8 cellular contexts compared by ENCODE assay signal in genomic region chr18:80157708-80158343, GRCh38. TPM values are rescaled to one million over a fixed set of nuclear protein-coding genes. Genes with fewer than 3 reads are reported as not detected.
DNase-seq lines count a peak whose midpoint lies in the region; ATAC-seq, FAIRE-seq and TF ChIP-seq lines count a peak whose summit lies in the region.

No MANE protein-coding gene starts in this region.

- TF ChIP-seq CTCF in LNCaP clone FGC (IDR thresholded peaks at IDR 0.05; ENCODE audit: control insufficient read depth, extremely low read depth, insufficient read depth): peak; percentile 99
- TF ChIP-seq CTCF in GM12878 (IDR thresholded peaks at IDR 0.05 in 2 of 3, conservative IDR thresholded peaks at IDR 0.05 in 1 of 3; ENCODE audit: control insufficient read depth in 2 of 3, extremely low read depth in 1 of 3, insufficient read depth in 1 of 3, low read depth in 3 of 3, low read length in 3 of 3): peak; percentile 85 to 96 (median 86)

- no peaks in the 10 kb centered on the region for H3K36me3 Mint-ChIP-seq in T-helper 2 cell treated with Interferon-gamma antibody and Interleukin-4, amounts not matched to agents 5 μg/mL and 100 μg/mL, for 36 hours (ENCODE audit: low read depth)
- no peaks in the 10 kb centered on the region for H3K36me3 Mint-ChIP-seq in immature natural killer cell

- BruUV-seq in GM12878 (replicated peaks; lab: Mats Ljungman, UMichigan): no TSS peak

- in situ Hi-C loops in GM12878 (cut with MboI): no loop called here

- TF ChIP-seq EP300 in GM12878 (IDR thresholded peaks at IDR 0.05; ENCODE audit: borderline replicate concordance in 1 of 2, control insufficient read depth in 1 of 2, low read depth in 2 of 2, low read length in 2 of 2): no peak

- SMC1A ChIA-PET in GM12878 (lab: Charles Lee; ENCODE audit: uncharacterized antibody, unreplicated experiment): interaction anchor here (0.8 to 2.6 kb wide), 9 partner anchors 11 to 778 kb away, joined by 3 to 19 read pairs (median 4); partner anchors contain the start of genes ADNP2 and PARD6G

- ATAC-seq in GM12878 (peak; percentile 63), GM21381 (IDR thresholded peaks at IDR 0.05; ENCODE audit: unreplicated experiment) (no peak)

- TF ChIP-seq POLR2A in GM12878 (IDR thresholded peaks at IDR 0.05; ENCODE audit: low read depth, low read length): no peak

- no peaks in the 10 kb centered on the region for H4K20me1 ChIP-seq in GM12878 (ENCODE audit: control insufficient read depth, insufficient read depth)

- H3K4me3 ChIP-seq in LNCaP clone FGC (ENCODE audit: low read depth, low read length): no peak overlapping the region
- H3K4me3 ChIP-seq in GM12878: no peak overlapping the region

- H3K79me2 ChIP-seq in GM12878 (ENCODE audit: control insufficient read depth, insufficient read depth, low read length): no peaks in the 10 kb centered on the region

- H3K27me3 ChIP-seq in GM12878 (replicated peaks in 1 of 2; ENCODE audit: control insufficient read depth in 2 of 2, insufficient read depth in 2 of 2, low read length in 1 of 2): no peaks in the 10 kb centered on the region

- peak; percentile 97 for FAIRE-seq in GM12878 (lab: Jason Lieb, UNC)

- no peaks in the 10 kb centered on the region for H3K9me3 Mint-ChIP-seq in T-helper 2 cell treated with Interferon-gamma antibody and Interleukin-4, amounts not matched to agents 5 μg/mL and 100 μg/mL, for 36 hours
- no peaks in the 10 kb centered on the region for H3K9me3 Mint-ChIP-seq in immature natural killer cell

- H3K4me1 Mint-ChIP-seq in T-helper 2 cell treated with Interferon-gamma antibody and Interleukin-4, amounts not matched to agents 5 μg/mL and 100 μg/mL, for 36 hours (ENCODE audit: low read depth): no peaks in the 10 kb centered on the region
- H3K4me1 Mint-ChIP-seq in immature natural killer cell: peaks cover 0 to 2% of the 10 kb centered on the region in 2 donors

- CTCF ChIA-PET in GM12878 (lab: Yijun Ruan, JAX): interaction anchor here (0.7 to 5.8 kb wide), 25 partner anchors 8 to 779 kb away, joined by 3 to 75 read pairs (median 5); no protein-coding TSS in a partner anchor

- intact Hi-C loops in GM12878 (cut with micrococcal nuclease; ENCODE audit: unreplicated experiment): loop anchor here (5.0 kb wide), 1 partner anchor 781 kb away; no protein-coding TSS in a partner anchor

- peaks cover 8% of the 10 kb centered on the region for H3K27me3 Mint-ChIP-seq in T-helper 2 cell treated with Interferon-gamma antibody and Interleukin-4, amounts not matched to agents 5 μg/mL and 100 μg/mL, for 36 hours (ENCODE audit: low read depth)
- H3K27me3 Mint-ChIP-seq in immature natural killer cell (ENCODE audit: low read depth in 3 of 3): peaks cover 4 to 9% (median 6%) of the 10 kb centered on the region in 3 donors

- H3K27ac ChIP-seq in GM12878 (ENCODE audit: control insufficient read depth, insufficient read depth): no peak overlapping the region

- H2AFZ ChIP-seq in GM12878 (ENCODE audit: control insufficient read depth, low read depth, low read length): no peak overlapping the region

- peak; percentile 87 for TF ChIP-seq RAD21 in GM12878 (IDR thresholded peaks at IDR 0.05; ENCODE audit: insufficient read depth, low read depth, low read length)

- POLR2A ChIA-PET in GM12878 (lab: Charles Lee): interaction anchor here (0.6 kb wide), 1 partner anchor 172 kb away, joined by 4 read pairs; no protein-coding TSS in a partner anchor

- H3K9me3 ChIP-seq in GM12878 (replicated peaks; ENCODE audit: control insufficient read depth, insufficient read depth, low read length): no peaks in the 10 kb centered on the region; the same call in 2 of the 3 replicates

- no peak overlapping the region for H3K9ac ChIP-seq in GM12878 (ENCODE audit: control insufficient read depth, insufficient read depth, low read length)

- no peaks in the 10 kb centered on the region for H3K36me3 ChIP-seq in GM12878 (ENCODE audit: control insufficient read depth in 2 of 2, insufficient read depth in 2 of 2, low read length in 1 of 2)

- no peak overlapping the region for H3K27ac Mint-ChIP-seq in T-helper 2 cell treated with Interferon-gamma antibody and Interleukin-4, amounts not matched to agents 5 μg/mL and 100 μg/mL, for 36 hours
- H3K27ac Mint-ChIP-seq in immature natural killer cell: no peak overlapping the region

- WGBS in GM12878 (ENCODE audit: insufficient coverage, insufficient replicate concordance, low lambda C conversion rate, missing lambda C conversion rate): 12% methylated on average over 8 of the region's 8 CpGs

- DNase-seq in NCI-H2107 (lab: John Stamatoyannopoulos, UW): peak; percentile 47
- DNase-seq in NCI-H2107 treated with DMSO at 0.1 percent for 48 hours (lab: John Stamatoyannopoulos, UW; ENCODE audit: unreplicated experiment): no peak
- no peak for DNase-seq in LNCaP clone FGC (ENCODE audit: low read depth)
- peak; percentile 48 for DNase-seq in T-helper 2 cell treated with Interferon-gamma antibody and Interleukin-4, amounts not matched to agents 5 μg/mL and 100 μg/mL, for 36 hours (ENCODE audit: low spot score)
- peak; percentile 27 for DNase-seq in GM12878 (ENCODE audit: low read depth, low spot score)
- peak; percentile 32 to 54 (median 37) for DNase-seq in immature natural killer cell
- DNase-seq in stimulated activated CD4-positive, alpha-beta T cell treated with anti-CD3 and anti-CD28 coated beads, Interleukin-15, amount 100 ng/mL, for 1 hour (ENCODE audit: low read depth in 1 of 2, low spot score in 1 of 2): peak; percentile 32 to 61

- H3K4me1 ChIP-seq in GM12878 (ENCODE audit: control insufficient read depth, insufficient read depth, low read length): no peaks in the 10 kb centered on the region

- H3K4me3 Mint-ChIP-seq in T-helper 2 cell treated with Interferon-gamma antibody and Interleukin-4, amounts not matched to agents 5 μg/mL and 100 μg/mL, for 36 hours: no peak overlapping the region
- no peak overlapping the region for H3K4me3 Mint-ChIP-seq in immature natural killer cell

- RAD21 ChIA-PET in GM12878 (lab: Charles Lee; ENCODE audit: unreplicated experiment): interaction anchor here (0.8 to 2.9 kb wide), 6 partner anchors 13 to 102 kb away, joined by 3 to 19 read pairs (median 5); no protein-coding TSS in a partner anchor

- H3K4me2 ChIP-seq in GM12878 (ENCODE audit: control insufficient read depth, insufficient read depth): no peak overlapping the region

TF ChIP-seq in GM12878, 131 proteins besides CTCF, POLR2A, EP300 and RAD21:
- TF ChIP-seq HCFC1 (IDR thresholded peaks at IDR 0.05; ENCODE audit: low read length) (no peak), SMC3 (IDR thresholded peaks at IDR 0.05; ENCODE audit: borderline replicate concordance, low read length) (peak; percentile 77), YY1 (IDR thresholded peaks at IDR 0.05; ENCODE audit: low read depth, low read length) (0 out of 2 replicates have a peak, but pooled peaks have one; percentile 34)

RNA-seq across cellular contexts. Expression of gene ADNP2, which starts 48.8 kb away (rescaled TPM):
- 18.5 and 22.4 TPM in 2 replicates for total RNA-seq in GM12878 (2013; cell fraction: nucleolus; rRNA removed)
- 18.0 and 18.6 TPM in 2 replicates for total RNA-seq in GM12878 (2014; rRNA removed)
- 16.2 and 17.8 TPM in 2 replicates for total RNA-seq in GM12878 (2014; rRNA removed; fragmentation: Illumina TruSeq; extraction: Trizol)
- 25.1 and 26.7 TPM in 2 replicates for total RNA-seq in GM12878 (2021)
- polyA plus RNA-seq in GM12878 (2011; ENCODE audit: low read depth): 10.7 TPM
- 9.9 and 14.1 TPM in 2 replicates for polyA plus RNA-seq in GM12878 (2011; rRNA removed)
- 9.0 and 10.5 TPM in 2 replicates for polyA plus RNA-seq in GM12878 (2011; cell fraction: cytosol; rRNA removed)
- 7.1 and 9.9 TPM in 2 replicates for polyA plus RNA-seq in GM12878 (2011; cell fraction: nucleus; rRNA removed)
- 8.5 and 12.8 TPM in 2 replicates for polyA plus RNA-seq in GM12878 (2012)
- 18.2 and 20.0 TPM in 2 replicates for polyA plus RNA-seq in GM12878 (2014; fragmentation: Illumina TruSeq; extraction: Trizol)
- 10 to 100 TPM in 1 of 2 experiments, 1 to 10 TPM in 1; 6.9 to 13.1 TPM for polyA plus RNA-seq in GM12878 (2014; fragmentation: Nextera tagmentation; extraction: Ambion mirVana)
- 12.8 and 13.0 TPM in 2 replicates for polyA plus RNA-seq in GM12878 (2014; rRNA removed)
- 1 to 10 TPM; 3.7 to 9.3 TPM for polyA plus RNA-seq in GM12878 (2016; fragmentation: Nextera tagmentation; extraction: Ambion mirVana)
- 18.7 and 22.1 TPM in 2 replicates for polyA minus RNA-seq in GM12878 (2011; rRNA and poly(A)+ RNA removed)
- polyA minus RNA-seq in GM12878 (2011; cell fraction: cytosol; rRNA and poly(A)+ RNA removed): 7.6 and 9.5 TPM in 2 replicates
- 5.7 and 9.7 TPM in 2 replicates for polyA minus RNA-seq in GM12878 (2011; cell fraction: nucleus; rRNA and poly(A)+ RNA removed)
- polyA plus RNA-seq in immature natural killer cell: 1 to 10 TPM; 3.6 to 7.2 (median 5.2) TPM

Comparison
In these comparisons a context has a peak if more than half of its experiments do, and no peak if none do; other contexts are left out.
1. DNase-seq: peak in NCI-H2107 (single experiment), T-helper 2 cell treated with Interferon-gamma antibody and Interleukin-4, amounts not matched to agents 5 μg/mL and 100 μg/mL, for 36 hours (single experiment), GM12878 (single experiment), immature natural killer cell (3 of 3) and stimulated activated CD4-positive, alpha-beta T cell treated with anti-CD3 and anti-CD28 coated beads, Interleukin-15, amount 100 ng/mL, for 1 hour (2 of 2); none in NCI-H2107 treated with DMSO at 0.1 percent for 48 hours (single experiment) and LNCaP clone FGC (single experiment).